Comparison of ENCODE assay signal across 33 cellular contexts in genomic region chr1:4063516-4063915, GRCh38.
"Had no signal": no experiment of that assay in that cellular context is flagged by ENCODE, and none has a peak within 500 bp of the region (broad histone marks: within the 10 kb centered on the region; RNA-seq: fewer than 3 reads in every experiment).

No MANE protein-coding gene starts in this region.

- H3K27ac Mint-ChIP-seq: activated CD4-positive, alpha-beta memory T cell treated with anti-CD3 and anti-CD28 coated beads for 36 hours; activated CD4-positive, alpha-beta T cell treated with anti-CD3 and anti-CD28 coated beads for 36 hours; activated CD4-positive, alpha-beta T cell treated with anti-CD3 and anti-CD28 coated beads, Interleukin-2, amount 10 ng/mL, durations not matched to agents 24 days and 14 days; activated CD8-positive, alpha-beta T cell treated with anti-CD3 and anti-CD28 coated beads, Interleukin-2, amount 10 ng/mL, durations not matched to agents 7 days and 5 days; activated naive CD4-positive, alpha-beta T cell treated with anti-CD3 and anti-CD28 coated beads, Interleukin-2, amount 10 ng/mL, durations not matched to agents 7 days and 5 days; activated naive CD4-positive, alpha-beta T cell treated with anti-CD3 and anti-CD28 coated beads, Interleukin-2, amount 50 U/mL, for 72 hours; activated naive CD8-positive, alpha-beta T cell treated with anti-CD3 and anti-CD28 coated beads, Interleukin-2, amount 10 ng/mL, durations not matched to agents 7 days and 5 days; activated T-cell treated with anti-CD3 and anti-CD28 coated beads, Interleukin-2, amount 50 U/mL, for 24 hours; activated T-cell treated with anti-CD3 and anti-CD28 coated beads, Interleukin-2, amount 50 U/mL, for 72 hours; brain; dendritic cell treated with granulocyte-macrophage colony-stimulating factor and Interleukin-4, amounts not matched to agents 40 ng/mL and 50 ng/mL, for 4 days; effector memory CD8-positive, alpha-beta T cell; T-helper 17 cell; T-helper 2 cell treated with Interferon-gamma antibody and Interleukin-4, amounts not matched to agents 5 μg/mL and 100 μg/mL, for 36 hours had no signal

- ATAC-seq: activated CD4-positive, alpha-beta T cell treated with anti-CD3 and anti-CD28 coated beads for 36 hours; activated CD8-positive, alpha-beta T cell treated with anti-CD3 and anti-CD28 coated beads, Interleukin-2, amount 10 ng/mL, durations not matched to agents 7 days and 5 days; activated naive CD4-positive, alpha-beta T cell treated with anti-CD3 and anti-CD28 coated beads, Interleukin-2, amount 50 U/mL, for 72 hours; activated T-cell treated with anti-CD3 and anti-CD28 coated beads, Interleukin-2, amount 50 U/mL, for 72 hours; effector memory CD8-positive, alpha-beta T cell; foreskin keratinocyte; gastrocnemius medialis; T-helper 17 cell had no signal

- H3K4me3 ChIP-seq: ascending aorta, breast epithelium, cardiac muscle cell, colonic mucosa, esophagus muscularis mucosa, gastrocnemius medialis had no signal

- H3K27me3 Mint-ChIP-seq: activated CD4-positive, alpha-beta T cell treated with anti-CD3 and anti-CD28 coated beads for 36 hours; activated CD4-positive, alpha-beta T cell treated with anti-CD3 and anti-CD28 coated beads, Interleukin-2, amount 10 ng/mL, durations not matched to agents 24 days and 14 days; activated naive CD4-positive, alpha-beta T cell treated with anti-CD3 and anti-CD28 coated beads, Interleukin-2, amount 10 ng/mL, durations not matched to agents 7 days and 5 days; activated naive CD8-positive, alpha-beta T cell treated with anti-CD3 and anti-CD28 coated beads, Interleukin-2, amount 10 ng/mL, durations not matched to agents 7 days and 5 days; activated T-cell treated with anti-CD3 and anti-CD28 coated beads, Interleukin-2, amount 50 U/mL, for 24 hours; brain; dendritic cell treated with granulocyte-macrophage colony-stimulating factor and Interleukin-4, amounts not matched to agents 40 ng/mL and 50 ng/mL, for 4 days; effector memory CD8-positive, alpha-beta T cell; T-helper 17 cell had no signal

- H3K36me3 ChIP-seq: ascending aorta, breast epithelium, cardiac muscle cell, colonic mucosa, esophagus muscularis mucosa, gastrocnemius medialis, WERI-Rb-1 had no signal

- H3K9me3 ChIP-seq: ascending aorta, breast epithelium, colonic mucosa, esophagus muscularis mucosa, gastrocnemius medialis had no signal

- H3K27me3 ChIP-seq: ascending aorta, breast epithelium, cardiac muscle cell, colonic mucosa, foreskin keratinocyte, gastrocnemius medialis had no signal

- H3K36me3 Mint-ChIP-seq: activated CD4-positive, alpha-beta memory T cell treated with anti-CD3 and anti-CD28 coated beads for 36 hours; activated naive CD4-positive, alpha-beta T cell treated with anti-CD3 and anti-CD28 coated beads, Interleukin-2, amount 10 ng/mL, durations not matched to agents 7 days and 5 days; activated naive CD4-positive, alpha-beta T cell treated with anti-CD3 and anti-CD28 coated beads, Interleukin-2, amount 50 U/mL, for 72 hours; activated naive CD8-positive, alpha-beta T cell treated with anti-CD3 and anti-CD28 coated beads, Interleukin-2, amount 10 ng/mL, durations not matched to agents 7 days and 5 days; brain had no signal

- H3K4me1 ChIP-seq: ascending aorta, breast epithelium, colonic mucosa, esophagus muscularis mucosa, foreskin keratinocyte, gastrocnemius medialis had no signal

- H3K4me1 Mint-ChIP-seq: activated CD4-positive, alpha-beta T cell treated with anti-CD3 and anti-CD28 coated beads for 36 hours; activated CD4-positive, alpha-beta T cell treated with anti-CD3 and anti-CD28 coated beads, Interleukin-2, amount 10 ng/mL, durations not matched to agents 24 days and 14 days; activated naive CD4-positive, alpha-beta T cell treated with anti-CD3 and anti-CD28 coated beads, Interleukin-2, amount 10 ng/mL, durations not matched to agents 7 days and 5 days; activated naive CD8-positive, alpha-beta T cell treated with anti-CD3 and anti-CD28 coated beads, Interleukin-2, amount 10 ng/mL, durations not matched to agents 7 days and 5 days; brain; T-helper 17 cell had no signal

- DNase-seq: activated CD4-positive, alpha-beta memory T cell treated with anti-CD3 and anti-CD28 coated beads for 36 hours; activated CD4-positive, alpha-beta T cell treated with anti-CD3 and anti-CD28 coated beads for 36 hours; activated CD4-positive, alpha-beta T cell treated with anti-CD3 and anti-CD28 coated beads, Interleukin-2, amount 10 ng/mL, durations not matched to agents 24 days and 14 days; activated CD4-positive, CD25-positive, alpha-beta regulatory T cell; activated CD4-positive, CD25-positive, alpha-beta regulatory T cell treated with anti-CD3 and anti-CD28 coated beads, Interleukin-2, amount 50 U/mL, for 72 hours; activated CD8-positive, alpha-beta T cell treated with anti-CD3 and anti-CD28 coated beads, Interleukin-2, amount 10 ng/mL, durations not matched to agents 7 days and 5 days; activated gamma-delta T cell; activated naive CD4-positive, alpha-beta T cell; activated naive CD4-positive, alpha-beta T cell treated with anti-CD3 and anti-CD28 coated beads, Interleukin-2, amount 10 ng/mL, durations not matched to agents 7 days and 5 days; activated naive CD8-positive, alpha-beta T cell treated with anti-CD3 and anti-CD28 coated beads, Interleukin-2, amount 10 ng/mL, durations not matched to agents 7 days and 5 days; activated T-cell treated with anti-CD3 and anti-CD28 coated beads for 4 hours; activated T-cell treated with anti-CD3 and anti-CD28 coated beads, Interleukin-2, amount 50 U/mL, for 24 hours; activated T-cell treated with anti-CD3 and anti-CD28 coated beads, Interleukin-2, amount 50 U/mL, for 72 hours; central memory CD4-positive, alpha-beta T cell; cerebellar nuclear complex; colonic mucosa; effector CD4-positive, alpha-beta T cell; effector memory CD8-positive, alpha-beta T cell; gastrocnemius medialis; glutamatergic neuron; T-helper 1 cell; T-helper 17 cell; T1000; WERI-Rb-1 had no signal

- H3K9me3 Mint-ChIP-seq: activated CD4-positive, alpha-beta memory T cell treated with anti-CD3 and anti-CD28 coated beads for 36 hours; activated CD4-positive, alpha-beta T cell treated with anti-CD3 and anti-CD28 coated beads, Interleukin-2, amount 10 ng/mL, durations not matched to agents 24 days and 14 days; activated naive CD4-positive, alpha-beta T cell treated with anti-CD3 and anti-CD28 coated beads, Interleukin-2, amount 10 ng/mL, durations not matched to agents 7 days and 5 days; activated naive CD4-positive, alpha-beta T cell treated with anti-CD3 and anti-CD28 coated beads, Interleukin-2, amount 50 U/mL, for 72 hours; activated naive CD8-positive, alpha-beta T cell treated with anti-CD3 and anti-CD28 coated beads, Interleukin-2, amount 10 ng/mL, durations not matched to agents 7 days and 5 days; activated T-cell treated with anti-CD3 and anti-CD28 coated beads, Interleukin-2, amount 50 U/mL, for 24 hours; activated T-cell treated with anti-CD3 and anti-CD28 coated beads, Interleukin-2, amount 50 U/mL, for 72 hours; dendritic cell treated with granulocyte-macrophage colony-stimulating factor and Interleukin-4, amounts not matched to agents 40 ng/mL and 50 ng/mL, for 4 days; effector memory CD8-positive, alpha-beta T cell; T-helper 2 cell treated with Interferon-gamma antibody and Interleukin-4, amounts not matched to agents 5 μg/mL and 100 μg/mL, for 36 hours had no signal

- H3K4me3 Mint-ChIP-seq: activated CD4-positive, alpha-beta memory T cell treated with anti-CD3 and anti-CD28 coated beads for 36 hours; activated CD4-positive, alpha-beta T cell treated with anti-CD3 and anti-CD28 coated beads for 36 hours; activated CD4-positive, alpha-beta T cell treated with anti-CD3 and anti-CD28 coated beads, Interleukin-2, amount 10 ng/mL, durations not matched to agents 24 days and 14 days; activated CD8-positive, alpha-beta T cell treated with anti-CD3 and anti-CD28 coated beads, Interleukin-2, amount 10 ng/mL, durations not matched to agents 7 days and 5 days; activated naive CD4-positive, alpha-beta T cell treated with anti-CD3 and anti-CD28 coated beads, Interleukin-2, amount 10 ng/mL, durations not matched to agents 7 days and 5 days; activated naive CD8-positive, alpha-beta T cell treated with anti-CD3 and anti-CD28 coated beads, Interleukin-2, amount 10 ng/mL, durations not matched to agents 7 days and 5 days; activated T-cell treated with anti-CD3 and anti-CD28 coated beads, Interleukin-2, amount 50 U/mL, for 24 hours; activated T-cell treated with anti-CD3 and anti-CD28 coated beads, Interleukin-2, amount 50 U/mL, for 72 hours; brain; dendritic cell treated with granulocyte-macrophage colony-stimulating factor and Interleukin-4, amounts not matched to agents 40 ng/mL and 50 ng/mL, for 4 days; effector memory CD8-positive, alpha-beta T cell; T-helper 17 cell; T-helper 2 cell treated with Interferon-gamma antibody and Interleukin-4, amounts not matched to agents 5 μg/mL and 100 μg/mL, for 36 hours had no signal

- H3K27ac ChIP-seq: ascending aorta, breast epithelium, cardiac muscle cell, colonic mucosa, esophagus muscularis mucosa, foreskin keratinocyte, gastrocnemius medialis, WERI-Rb-1 had no signal
